8 cellular contexts compared by ENCODE assay signal in genomic region chr6:95091823-95092436, GRCh38.
DNase-seq lines count a peak whose midpoint lies in the region; ATAC-seq and TF ChIP-seq lines count a peak whose summit lies in the region.

No MANE protein-coding gene starts in this region.

- no peak overlapping the region for H3K4me3 Mint-ChIP-seq in nephron progenitor cell
- H3K4me3 Mint-ChIP-seq in activated T-helper 1 cell treated with anti-CD3 and anti-CD28 coated beads, Interleukin-12 subunit alpha, Interleukin-12 subunit beta, Interleukin-2, Interleukin-4 antibody, amounts not matched to agents 30 ng/mL and 10 ng/mL and 1 ng/mL, durations not matched to agents 14 hours and 24 hours and 36 hours, result no peak overlapping the region
- no peak overlapping the region for H3K4me3 Mint-ChIP-seq in natural killer cell

- peak; percentile 64 for TF ChIP-seq CTCF in nephron progenitor cell (IDR thresholded peaks at IDR 0.05)
- TF ChIP-seq CTCF in natural killer cell (IDR thresholded peaks at IDR 0.05), result no peak

- no peaks in the 10 kb centered on the region for H3K36me3 Mint-ChIP-seq in nephron progenitor cell (ENCODE audit: low read depth)
- H3K36me3 Mint-ChIP-seq in activated T-helper 1 cell treated with anti-CD3 and anti-CD28 coated beads, Interleukin-12 subunit alpha, Interleukin-12 subunit beta, Interleukin-2, Interleukin-4 antibody, amounts not matched to agents 30 ng/mL and 10 ng/mL and 1 ng/mL, durations not matched to agents 14 hours and 24 hours and 36 hours (ENCODE audit: low read depth), result no peaks in the 10 kb centered on the region
- H3K36me3 Mint-ChIP-seq in natural killer cell, result no peaks in the 10 kb centered on the region

- ATAC-seq in GM21528 (IDR thresholded peaks at IDR 0.05; ENCODE audit: low FRiP score, unreplicated experiment) (peak; percentile 90), natural killer cell (no peak)

- H3K4me1 Mint-ChIP-seq in nephron progenitor cell (no peaks in the 10 kb centered on the region), natural killer cell (no peaks in the 10 kb centered on the region)
- no peaks in the 10 kb centered on the region for H3K4me1 Mint-ChIP-seq in activated T-helper 1 cell treated with anti-CD3 and anti-CD28 coated beads, Interleukin-12 subunit alpha, Interleukin-12 subunit beta, Interleukin-2, Interleukin-4 antibody, amounts not matched to agents 30 ng/mL and 10 ng/mL and 1 ng/mL, durations not matched to agents 14 hours and 24 hours and 36 hours (ENCODE audit: low read depth)

- intact Hi-C loops in activated T-helper 1 cell treated with anti-CD3 and anti-CD28 coated beads, Interleukin-12 subunit alpha, Interleukin-12 subunit beta, Interleukin-2, Interleukin-4 antibody, amounts not matched to agents 30 ng/mL and 10 ng/mL and 1 ng/mL, durations not matched to agents 14 hours and 24 hours and 36 hours (cut with micrococcal nuclease), result no loop called here
- intact Hi-C loops in natural killer cell (cut with micrococcal nuclease), result no loop called here

- H3K27ac Mint-ChIP-seq in nephron progenitor cell, result no peak overlapping the region
- H3K27ac Mint-ChIP-seq in activated T-helper 1 cell treated with anti-CD3 and anti-CD28 coated beads, Interleukin-12 subunit alpha, Interleukin-12 subunit beta, Interleukin-2, Interleukin-4 antibody, amounts not matched to agents 30 ng/mL and 10 ng/mL and 1 ng/mL, durations not matched to agents 14 hours and 24 hours and 36 hours, result no peak overlapping the region
- no peak overlapping the region for H3K27ac Mint-ChIP-seq in natural killer cell

- H3K27me3 Mint-ChIP-seq in nephron progenitor cell (ENCODE audit: low read depth, poor library complexity), result no peaks in the 10 kb centered on the region
- H3K27me3 Mint-ChIP-seq in activated T-helper 1 cell treated with anti-CD3 and anti-CD28 coated beads, Interleukin-12 subunit alpha, Interleukin-12 subunit beta, Interleukin-2, Interleukin-4 antibody, amounts not matched to agents 30 ng/mL and 10 ng/mL and 1 ng/mL, durations not matched to agents 14 hours and 24 hours and 36 hours (ENCODE audit: insufficient read depth), result no peaks in the 10 kb centered on the region
- H3K27me3 Mint-ChIP-seq in natural killer cell (ENCODE audit: low read depth in 2 of 2), result no peaks in the 10 kb centered on the region

- H3K9me3 Mint-ChIP-seq in nephron progenitor cell (no peaks in the 10 kb centered on the region), natural killer cell (no peaks in the 10 kb centered on the region)
- H3K9me3 Mint-ChIP-seq in activated T-helper 1 cell treated with anti-CD3 and anti-CD28 coated beads, Interleukin-12 subunit alpha, Interleukin-12 subunit beta, Interleukin-2, Interleukin-4 antibody, amounts not matched to agents 30 ng/mL and 10 ng/mL and 1 ng/mL, durations not matched to agents 14 hours and 24 hours and 36 hours, result no peaks in the 10 kb centered on the region

- DNase-seq in ELR (ENCODE audit: low read depth) (peak; percentile 44), HuH-7 (ENCODE audit: low spot score) (peak; percentile 12), NOMO-1 treated with DMSO at 0.1 percent for 48 hours (lab: John Stamatoyannopoulos, UW; ENCODE audit: unreplicated experiment) (peak; percentile 43), dermis microvascular lymphatic vessel endothelial cell (ENCODE audit: low read depth in 2 of 2) (peak; percentile 45 to 46), nephron progenitor cell (no peak), natural killer cell (no peak)
- DNase-seq in activated T-helper 1 cell treated with anti-CD3 and anti-CD28 coated beads, Interleukin-12 subunit alpha, Interleukin-12 subunit beta, Interleukin-2, Interleukin-4 antibody, amounts not matched to agents 30 ng/mL and 10 ng/mL and 1 ng/mL, durations not matched to agents 14 hours and 24 hours and 36 hours (ENCODE audit: low spot score), result no peak

Comparison
In these comparisons a context has a peak if more than half of its experiments do, and no peak if none do; other contexts are left out.
1. DNase-seq: peak in ELR (single experiment), HuH-7 (single experiment), NOMO-1 treated with DMSO at 0.1 percent for 48 hours (single experiment) and dermis microvascular lymphatic vessel endothelial cell (2 of 2); none in nephron progenitor cell (single experiment), activated T-helper 1 cell treated with anti-CD3 and anti-CD28 coated beads, Interleukin-12 subunit alpha, Interleukin-12 subunit beta, Interleukin-2, Interleukin-4 antibody, amounts not matched to agents 30 ng/mL and 10 ng/mL and 1 ng/mL, durations not matched to agents 14 hours and 24 hours and 36 hours (single experiment) and natural killer cell (single experiment).